Comparison of ENCODE assay signal across 8 cellular contexts in the genomic region with DNA sequence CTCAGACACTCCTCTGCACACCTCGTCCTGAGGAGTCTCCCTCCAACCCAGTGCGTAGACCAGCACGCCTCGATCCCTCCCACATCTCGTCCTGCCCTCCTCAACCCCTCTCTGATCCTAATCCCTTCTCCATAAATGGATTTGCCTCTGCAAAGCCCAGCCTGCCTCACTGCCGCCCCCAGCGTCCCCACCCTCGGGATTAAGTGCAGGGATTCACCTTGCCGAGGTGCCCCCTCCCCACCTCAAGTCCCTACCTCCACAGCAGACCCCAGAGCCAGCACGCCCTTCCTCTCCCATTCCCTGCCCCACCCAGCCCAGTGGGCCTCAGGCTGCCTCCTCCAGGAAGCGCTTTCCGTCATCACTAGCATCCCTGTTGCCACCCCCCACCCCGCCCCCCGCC. TPM values are rescaled to one million over a fixed set of nuclear protein-coding genes. Genes with fewer than 3 reads are reported as not detected.
DNase-seq lines count a peak whose midpoint lies in the region; ATAC-seq and TF ChIP-seq lines count a peak whose summit lies in the region.
"Had no signal": no experiment of that assay in that cellular context is flagged by ENCODE, and none has a peak within 500 bp of the region (broad histone marks: within the 10 kb centered on the region; RNA-seq: fewer than 3 reads in every experiment).

No MANE protein-coding gene starts in this region.

- peak overlapping the region in 3 of 4 donors; percentile 82 to 89 (median 85) for H3K27ac ChIP-seq in gastroesophageal sphincter

- no peaks in the 10 kb centered on the region for H3K9me3 ChIP-seq in gastroesophageal sphincter

- CTCF ChIA-PET in AG04449 (lab: Yijun Ruan, JAX), result no interaction called here

- H3K4me1 ChIP-seq in gastroesophageal sphincter, result peaks cover 0 to 85% (median 70%) of the 10 kb centered on the region in 3 donors

- ATAC-seq in gastroesophageal sphincter, result no peak

- no peak for TF ChIP-seq EP300 in gastroesophageal sphincter (IDR thresholded peaks at IDR 0.05)

- POLR2A ChIA-PET in AG04449 (lab: Yijun Ruan, JAX), result no interaction called here

- 19 to 23% methylated on average over 3 to 10 of the region's 14 CpGs for WGBS in gastroesophageal sphincter (ENCODE audit: low coverage in 1 of 2), 2 donors

- peak overlapping the region; percentile 83 for H3K4me3 ChIP-seq in AG04449 (ENCODE audit: low read depth, low read length)
- no peak overlapping the region for H3K4me3 ChIP-seq in gastroesophageal sphincter

- DNase-seq in AG04449 (ENCODE audit: low read depth, low spot score) (no peak), NCI-H82 (lab: John Stamatoyannopoulos, UW) (peak; percentile 97), KG1 (lab: John Stamatoyannopoulos, UW) (no peak), NCI-H187 treated with DMSO at 0.1 percent for 48 hours (lab: John Stamatoyannopoulos, UW) (no peak)
- no peak for DNase-seq in activated CD4-positive, CD25-positive, alpha-beta regulatory T cell (lab: John Stamatoyannopoulos, UW)
- DNase-seq: DND-41, NCI-H1930 had no signal

- TF ChIP-seq POLR2A in gastroesophageal sphincter (IDR thresholded peaks at IDR 0.05), result no peak

- TF ChIP-seq CTCF in AG04449 (IDR thresholded peaks at IDR 0.05; ENCODE audit: insufficient read depth, low read length, missing control alignments), result no peak
- no peak for TF ChIP-seq CTCF in gastroesophageal sphincter (IDR thresholded peaks at IDR 0.05)

- no peaks in the 10 kb centered on the region for H3K36me3 ChIP-seq in gastroesophageal sphincter

- peaks cover 67% of the 10 kb centered on the region for H3K27me3 ChIP-seq in gastroesophageal sphincter

RNA-seq across cellular contexts. Expression of a gene that starts 4.1 kb away (rescaled TPM):
- total RNA-seq in gastroesophageal sphincter, result 1 to 10 TPM; 1.4 to 7.1 (median 5.5) TPM

RNA-seq across cellular contexts. Expression of a gene that starts 11.0 kb away (rescaled TPM):
- 10 to 100 TPM; 11.4 to 29.9 (median 16.1) TPM for total RNA-seq in gastroesophageal sphincter

RNA-seq across cellular contexts. Expression of a gene that starts 26.0 kb away (rescaled TPM):
- total RNA-seq in gastroesophageal sphincter, result 100 to 1,000 TPM in 1 of 4 donors, 10 to 100 TPM in 3; 80.0 to 117 (median 91.0) TPM

RNA-seq across cellular contexts. Expression of a gene that starts 45.9 kb away (rescaled TPM):
- 1 to 10 TPM in 3 of 4 donors, under 1 TPM in 1; 0.47 to 4.2 (median 2.3) TPM for total RNA-seq in gastroesophageal sphincter

RNA-seq across cellular contexts. Expression of a gene that starts 45.9 kb away (rescaled TPM):
- total RNA-seq in gastroesophageal sphincter, result 10 to 100 TPM; 48.6 to 73.4 (median 58.1) TPM
